8 cellular contexts compared by ENCODE assay signal in genomic region chr6:14476793-14477531, GRCh38.
DNase-seq lines count a peak whose midpoint lies in the region; ATAC-seq, FAIRE-seq and TF ChIP-seq lines count a peak whose summit lies in the region.

No MANE protein-coding gene starts in this region.

- no peak for TF ChIP-seq CTCF in Peyer's patch (IDR thresholded peaks at IDR 0.05)
- no peak for TF ChIP-seq CTCF in foreskin fibroblast (IDR thresholded peaks at IDR 0.05; ENCODE audit: low read depth, low read length)

- no peak overlapping the region for H3K9ac ChIP-seq in BLaER1 treated with 17β-estradiol and CSF1 and Interleukin-3, amounts not matched to agents 10 nM and 100 nM

- FAIRE-seq in GM19239 (lab: Jason Lieb, UNC): no peak

- peak overlapping the region in 9 of 11 experiments; percentile 24 to 58 (median 43); a peak in 18 of 22 replicates for H3K4me2 ChIP-seq in BLaER1 treated with 17β-estradiol and CSF1 and Interleukin-3, amounts not matched to agents 10 nM and 100 nM

- no peak overlapping the region for H3K4me3 ChIP-seq in BLaER1 treated with 17β-estradiol and CSF1 and Interleukin-3, amounts not matched to agents 10 nM and 100 nM
- no peak overlapping the region for H3K4me3 ChIP-seq in Peyer's patch
- H3K4me3 ChIP-seq in foreskin fibroblast (ENCODE audit: low read depth in 1 of 2, low read length in 2 of 2): peak overlapping the region; percentile 32 to 41

- no peaks in the 10 kb centered on the region; a peak in 1 of 22 replicates for H3K36me3 ChIP-seq in BLaER1 treated with 17β-estradiol and CSF1 and Interleukin-3, amounts not matched to agents 10 nM and 100 nM
- H3K36me3 ChIP-seq in Peyer's patch: no peaks in the 10 kb centered on the region

- DNase-seq in Peyer's patch (peak in 1 of 3 donors; percentile 79), foreskin fibroblast (peak; percentile 78 to 90), pons (ENCODE audit: low spot score) (peak; percentile 52), NCI-H1092 treated with DMSO at 0.1 percent for 48 hours (lab: John Stamatoyannopoulos, UW) (no peak), GM19239 (ENCODE audit: insufficient read length, low spot score) (no peak)

- no peak for ATAC-seq in HG03354 (IDR thresholded peaks at IDR 0.05; ENCODE audit: poor library complexity, severe bottlenecking, unreplicated experiment)
- ATAC-seq in GM18909 (IDR thresholded peaks at IDR 0.05; ENCODE audit: poor library complexity, unreplicated experiment): no peak

- no peaks in the 10 kb centered on the region for H3K27me3 ChIP-seq in BLaER1 treated with 17β-estradiol and CSF1 and Interleukin-3, amounts not matched to agents 10 nM and 100 nM
- no peaks in the 10 kb centered on the region for H3K27me3 ChIP-seq in Peyer's patch

- peaks cover 24 to 41% (median 38%) of the 10 kb centered on the region in 10 experiments for H3K4me1 ChIP-seq in BLaER1 treated with 17β-estradiol and CSF1 and Interleukin-3, amounts not matched to agents 10 nM and 100 nM
- H3K4me1 ChIP-seq in Peyer's patch: peaks cover 0 to 5% (median 0%) of the 10 kb centered on the region in 4 donors

- no peak for TF ChIP-seq POLR2A in Peyer's patch (IDR thresholded peaks at IDR 0.05)

- H3K9me3 ChIP-seq in BLaER1 treated with 17β-estradiol and CSF1 and Interleukin-3, amounts not matched to agents 10 nM and 100 nM (replicated peaks in 1 of 11): peaks cover 6 to 26% (median 19%) of the 10 kb centered on the region in 11 experiments; a peak in 20 of 22 replicates
- H3K9me3 ChIP-seq in Peyer's patch: no peaks in the 10 kb centered on the region

- no peaks in the 10 kb centered on the region for H4K20me1 ChIP-seq in BLaER1 treated with 17β-estradiol and CSF1 and Interleukin-3, amounts not matched to agents 10 nM and 100 nM

- H3K27ac ChIP-seq in BLaER1 treated with 17β-estradiol and CSF1 and Interleukin-3, amounts not matched to agents 10 nM and 100 nM: 0 out of 22 replicates have a peak overlapping the region, but pooled peaks of 1 of the 11 experiments have one; percentile 14
- H3K27ac ChIP-seq in Peyer's patch: peak overlapping the region; percentile 20 to 77 (median 60)

Comparison
In these comparisons a context has a peak if more than half of its experiments do, and no peak if none do; other contexts are left out.
1. H3K4me3 ChIP-seq: peak in foreskin fibroblast (2 of 2); none in BLaER1 treated with 17β-estradiol and CSF1 and Interleukin-3, amounts not matched to agents 10 nM and 100 nM (0 of 10) and Peyer's patch (0 of 4).
2. DNase-seq: peak in foreskin fibroblast (2 of 2) and pons (single experiment); none in NCI-H1092 treated with DMSO at 0.1 percent for 48 hours (single experiment) and GM19239 (single experiment).